14 cellular contexts compared by ENCODE assay signal in genomic region chr3:89527736-89528335, GRCh38.
"Had no signal": no experiment of that assay in that cellular context is flagged by ENCODE, and none has a peak within 500 bp of the region (broad histone marks: within the 10 kb centered on the region; RNA-seq: fewer than 3 reads in every experiment).

No MANE protein-coding gene starts in this region.

- H3K4me3 Mint-ChIP-seq: activated B cell treated with CpG ODN at 0.5 μM for 24 hours; activated CD8-positive, alpha-beta T cell treated with anti-CD3 and anti-CD28 coated beads, Interleukin-2, amount 10 ng/mL, durations not matched to agents 7 days and 5 days; activated naive CD4-positive, alpha-beta T cell treated with anti-CD3 and anti-CD28 coated beads for 36 hours; activated T-cell treated with anti-CD3 and anti-CD28 coated beads, Interleukin-2, amount 50 U/mL, for 4 hours; naive thymus-derived CD8-positive, alpha-beta T cell; stimulated activated naive B cell treated with anti-CD40 and anti-IgM and Interleukin-4, amounts not matched to agents 10 μg/mL and 1 μg/mL and 100 μg/mL, for 72 hours had no signal

- H3K36me3 Mint-ChIP-seq: naive thymus-derived CD8-positive, alpha-beta T cell; stimulated activated naive B cell treated with anti-CD40 and anti-IgM and Interleukin-4, amounts not matched to agents 10 μg/mL and 1 μg/mL and 100 μg/mL, for 72 hours had no signal

- H3K9me3 ChIP-seq: breast epithelium, esophagus muscularis mucosa had no signal

- DNase-seq: activated B cell treated with CpG ODN at 0.5 μM for 24 hours; activated CD4-positive, alpha-beta T cell treated with anti-CD3 and anti-CD28 coated beads for 48 hours; activated CD8-positive, alpha-beta T cell treated with anti-CD3 and anti-CD28 coated beads, Interleukin-2, amount 10 ng/mL, durations not matched to agents 7 days and 5 days; activated naive CD4-positive, alpha-beta T cell treated with anti-CD3 and anti-CD28 coated beads for 36 hours; activated T-cell treated with anti-CD3 and anti-CD28 coated beads, Interleukin-2, amount 50 U/mL, for 4 hours; effector CD4-positive, alpha-beta T cell; left cardiac atrium; mesenchymal stem cell; naive thymus-derived CD8-positive, alpha-beta T cell; nucleus accumbens; spleen; stimulated activated naive B cell treated with anti-CD40 and anti-IgM and Interleukin-4, amounts not matched to agents 10 μg/mL and 1 μg/mL and 100 μg/mL, for 72 hours had no signal

- H3K27ac Mint-ChIP-seq: activated B cell treated with CpG ODN at 0.5 μM for 24 hours; activated CD8-positive, alpha-beta T cell treated with anti-CD3 and anti-CD28 coated beads, Interleukin-2, amount 10 ng/mL, durations not matched to agents 7 days and 5 days; activated naive CD4-positive, alpha-beta T cell treated with anti-CD3 and anti-CD28 coated beads for 36 hours; naive thymus-derived CD8-positive, alpha-beta T cell; stimulated activated naive B cell treated with anti-CD40 and anti-IgM and Interleukin-4, amounts not matched to agents 10 μg/mL and 1 μg/mL and 100 μg/mL, for 72 hours had no signal

- H3K36me3 ChIP-seq: breast epithelium, esophagus muscularis mucosa, spleen had no signal

- H3K27me3 ChIP-seq: breast epithelium, esophagus muscularis mucosa, spleen had no signal

- H3K4me3 ChIP-seq: breast epithelium, esophagus muscularis mucosa, spleen had no signal

- H3K4me1 ChIP-seq: breast epithelium, esophagus muscularis mucosa, spleen had no signal

- H3K27me3 Mint-ChIP-seq: activated B cell treated with CpG ODN at 0.5 μM for 24 hours; naive thymus-derived CD8-positive, alpha-beta T cell; stimulated activated naive B cell treated with anti-CD40 and anti-IgM and Interleukin-4, amounts not matched to agents 10 μg/mL and 1 μg/mL and 100 μg/mL, for 72 hours had no signal

- H3K27ac ChIP-seq: breast epithelium, esophagus muscularis mucosa, spleen had no signal

- ATAC-seq: activated CD8-positive, alpha-beta T cell treated with anti-CD3 and anti-CD28 coated beads, Interleukin-2, amount 10 ng/mL, durations not matched to agents 7 days and 5 days; activated T-cell treated with anti-CD3 and anti-CD28 coated beads, Interleukin-2, amount 50 U/mL, for 4 hours; left cardiac atrium; naive thymus-derived CD8-positive, alpha-beta T cell; stimulated activated naive B cell treated with anti-CD40 and anti-IgM and Interleukin-4, amounts not matched to agents 10 μg/mL and 1 μg/mL and 100 μg/mL, for 72 hours had no signal

- H3K4me1 Mint-ChIP-seq: activated B cell treated with CpG ODN at 0.5 μM for 24 hours; naive thymus-derived CD8-positive, alpha-beta T cell; stimulated activated naive B cell treated with anti-CD40 and anti-IgM and Interleukin-4, amounts not matched to agents 10 μg/mL and 1 μg/mL and 100 μg/mL, for 72 hours had no signal
